Comparison of ENCODE assay signal across 24 cellular contexts in genomic region chr6:17107768-17108325, GRCh38. TPM values are rescaled to one million over a fixed set of nuclear protein-coding genes. Genes with fewer than 3 reads are reported as not detected.
DNase-seq lines count a peak whose midpoint lies in the region; FAIRE-seq and TF ChIP-seq lines count a peak whose summit lies in the region.
"Had no signal": no experiment of that assay in that cellular context is flagged by ENCODE, and none has a peak within 500 bp of the region (broad histone marks: within the 10 kb centered on the region; RNA-seq: fewer than 3 reads in every experiment).

No MANE protein-coding gene starts in this region.

- no peaks in the 10 kb centered on the region for H3K36me3 Mint-ChIP-seq in astrocyte (ENCODE audit: low read depth, unreplicated experiment)
- no peaks in the 10 kb centered on the region for H3K36me3 Mint-ChIP-seq in endothelial cell (ENCODE audit: low read depth, unreplicated experiment)
- H3K36me3 Mint-ChIP-seq in HFFc6 (ENCODE audit: low read depth): no peaks in the 10 kb centered on the region
- H3K36me3 Mint-ChIP-seq: IgD-negative memory B cell had no signal

- no peak overlapping the region for H2AFZ ChIP-seq in astrocyte (ENCODE audit: low read depth, low read length)

- H3K9ac ChIP-seq in astrocyte (ENCODE audit: low read length): no peak overlapping the region
- H3K9ac ChIP-seq: KMS-11 had no signal

- H3K27me3 Mint-ChIP-seq in astrocyte (ENCODE audit: low read depth, unreplicated experiment) (peaks cover 19% of the 10 kb centered on the region), endothelial cell (ENCODE audit: unreplicated experiment) (no peaks in the 10 kb centered on the region), HFFc6 (ENCODE audit: insufficient read depth) (peaks cover 2% of the 10 kb centered on the region; the same call in 1 of the 2 replicates)

- no peak overlapping the region for H3K27ac Mint-ChIP-seq in astrocyte (ENCODE audit: unreplicated experiment)
- H3K27ac Mint-ChIP-seq in endothelial cell (ENCODE audit: unreplicated experiment): no peak overlapping the region
- no peak overlapping the region for H3K27ac Mint-ChIP-seq in HFFc6
- H3K27ac Mint-ChIP-seq: IgD-negative memory B cell had no signal

- H3K4me3 Mint-ChIP-seq in astrocyte (ENCODE audit: unreplicated experiment) (no peak overlapping the region), endothelial cell (ENCODE audit: unreplicated experiment) (no peak overlapping the region), HFFc6 (no peak overlapping the region)
- H3K4me3 Mint-ChIP-seq: IgD-negative memory B cell had no signal

- H3K36me3 ChIP-seq in astrocyte (ENCODE audit: insufficient read depth, low read length): no peaks in the 10 kb centered on the region
- H3K36me3 ChIP-seq: HAP-1, SJSA1 had no signal

- TF ChIP-seq CTCF in AG10803 (conservative IDR thresholded peaks at IDR 0.05; ENCODE audit: low read length) (no peak), astrocyte (IDR thresholded peaks at IDR 0.05; ENCODE audit: insufficient read depth, low read depth, low read length) (no peak), fibroblast of villous mesenchyme (IDR thresholded peaks at IDR 0.05; ENCODE audit: insufficient read depth, low read depth, low read length) (no peak), endothelial cell (IDR thresholded peaks at IDR 0.05; ENCODE audit: unreplicated experiment) (no peak), HFFc6 (IDR thresholded peaks at IDR 0.05) (no peak)

- no peaks in the 10 kb centered on the region for H3K9me3 ChIP-seq in astrocyte (ENCODE audit: insufficient read depth, low read depth, low read length)
- H3K9me3 ChIP-seq: A549, HAP-1, SJSA1 had no signal

- H3K9me3 Mint-ChIP-seq in astrocyte (ENCODE audit: unreplicated experiment): peaks cover 1% of the 10 kb centered on the region
- H3K9me3 Mint-ChIP-seq in endothelial cell (ENCODE audit: unreplicated experiment): no peaks in the 10 kb centered on the region
- no peaks in the 10 kb centered on the region for H3K9me3 Mint-ChIP-seq in HFFc6

- no peaks in the 10 kb centered on the region for H3K79me2 ChIP-seq in astrocyte (ENCODE audit: insufficient read depth, low read length)

- H3K4me2 ChIP-seq in astrocyte (ENCODE audit: low read length): no peak overlapping the region
- H3K4me2 ChIP-seq: A549, KMS-11 had no signal

- H3K4me3 ChIP-seq in AG10803 (ENCODE audit: low read length) (no peak overlapping the region), astrocyte (ENCODE audit: insufficient read depth, low read depth, low read length) (no peak overlapping the region), fibroblast of villous mesenchyme (ENCODE audit: low read depth, low read length) (no peak overlapping the region)
- H3K4me3 ChIP-seq: A549, HAP-1, SJSA1 had no signal

- H3K27ac ChIP-seq in astrocyte (ENCODE audit: low read depth, low read length): no peak overlapping the region
- H3K27ac ChIP-seq: A549, HL-60, KMS-11, SJSA1 had no signal

- H3K27me3 ChIP-seq in astrocyte (ENCODE audit: insufficient read depth, low read length): peaks cover 4% of the 10 kb centered on the region
- H3K27me3 ChIP-seq: SJSA1 had no signal

- peak; percentile 26 for FAIRE-seq in astrocyte (lab: Jason Lieb, UNC)
- FAIRE-seq: A549 had no signal

- H3K4me1 ChIP-seq in astrocyte (ENCODE audit: insufficient read depth, low read length): no peaks in the 10 kb centered on the region
- H3K4me1 ChIP-seq: A549, HAP-1, SJSA1 had no signal

- peak; percentile 84 for DNase-seq in AG10803 (ENCODE audit: low read depth)
- peak; percentile 42 for DNase-seq in GM04503 (ENCODE audit: low read depth)
- no peak for DNase-seq in astrocyte (ENCODE audit: low read depth)
- DNase-seq in fibroblast of villous mesenchyme (ENCODE audit: low read depth): peak; percentile 29
- no peak for DNase-seq in endothelial cell (ENCODE audit: low spot score)
- no peak for DNase-seq in HFFc6
- no peak for DNase-seq in NCI-H2196 treated with DMSO at 0.1 percent for 48 hours (lab: John Stamatoyannopoulos, UW; ENCODE audit: unreplicated experiment)
- DNase-seq: DMS53, GDM1, GOT3, MM.1S, NCI-H2029, NCI-H2227 treated with DMSO at 0.1 percent for 48 hours, NCI-H526 treated with DMSO at 0.1 percent for 48 hours, Right ventricle myocardium superior, RPMI8226 had no signal

- H4K20me1 ChIP-seq in astrocyte (ENCODE audit: insufficient read depth, low read length): no peaks in the 10 kb centered on the region

- H3K4me1 Mint-ChIP-seq in astrocyte (ENCODE audit: low read depth, unreplicated experiment): peaks cover 7% of the 10 kb centered on the region
- H3K4me1 Mint-ChIP-seq in endothelial cell (ENCODE audit: unreplicated experiment): no peaks in the 10 kb centered on the region
- H3K4me1 Mint-ChIP-seq in HFFc6 (ENCODE audit: low read depth): peaks cover 13% of the 10 kb centered on the region
- H3K4me1 Mint-ChIP-seq: IgD-negative memory B cell had no signal

RNA-seq across cellular contexts. Expression of gene STMND1, which starts 6.0 kb away (rescaled TPM):
- total RNA-seq in astrocyte: 0.16 TPM in 1 of 2 replicates, not detected in the other
- under 0.01 TPM in 1 of 2 replicates, not detected in the other for total RNA-seq in fibroblast of villous mesenchyme
- total RNA-seq in endothelial cell (ENCODE audit: unreplicated experiment): not detected
- under 1 TPM in 3 of 6 experiments, not detected in 3; 0.11 to 0.15 (median 0.14) TPM for total RNA-seq in HFFc6 (2021; fragmentation: NEBNext Ultra II Directional; extraction: Animal tissue kit (Norgen Biotek cat#: 25700))
- total RNA-seq: NCI-H460; Right ventricle myocardium superior; T-helper 1 cell treated with Interleukin-12 subunit alpha and Interleukin-12 subunit beta and Interleukin-4 antibody, amounts not matched to agents 30 ng/mL and 1 ng/mL, for 36 hours had no signal

Comparison
In these comparisons a context has a peak if more than half of its experiments do, and no peak if none do; other contexts are left out.
1. DNase-seq: peak in AG10803 (single experiment), GM04503 (single experiment) and fibroblast of villous mesenchyme (single experiment); none in astrocyte (single experiment), endothelial cell (single experiment), HFFc6 (single experiment) and NCI-H2196 treated with DMSO at 0.1 percent for 48 hours (single experiment).